In genomic region chr2:106119074-106119473, GRCh38 we compare ENCODE assay signal across 15 cellular contexts.
DNase-seq lines count a peak whose midpoint lies in the region; ATAC-seq, FAIRE-seq and TF ChIP-seq lines count a peak whose summit lies in the region.
"Had no signal": no experiment of that assay in that cellular context is flagged by ENCODE, and none has a peak within 500 bp of the region (broad histone marks: within the 10 kb centered on the region; RNA-seq: fewer than 3 reads in every experiment).

No MANE protein-coding gene starts in this region.

- H4K91ac ChIP-seq in H1 (replicated peaks; ENCODE audit: insufficient read length, low read length): no peak overlapping the region

- peaks cover 7% of the 10 kb centered on the region for H3K4me1 ChIP-seq in CD4-positive, CD25-positive, alpha-beta regulatory T cell (ENCODE audit: control insufficient read depth, insufficient read depth, low read length, poor library complexity, severe bottlenecking)
- H3K4me1 ChIP-seq in H1 (replicated peaks in 1 of 4; ENCODE audit: control insufficient read depth in 3 of 4, insufficient read depth in 4 of 4, low read length in 3 of 4) (peaks cover 3 to 13% (median 9%) of the 10 kb centered on the region in 4 experiments), neural progenitor cell (peaks cover 3% of the 10 kb centered on the region)

- CTCF ChIA-PET in H1 (lab: Charles Lee; ENCODE audit: partially characterized antibody): interaction anchor here (1.0 kb wide), 1 partner anchor 22 kb away, joined by 3 read pairs; no protein-coding TSS in a partner anchor

- no peak for TF ChIP-seq POLR2A in H1 (IDR thresholded peaks at IDR 0.05; ENCODE audit: control extremely low read depth in 1 of 2, low read depth in 2 of 2, low read length in 2 of 2)
- TF ChIP-seq POLR2A in H54 (IDR thresholded peaks at IDR 0.05; ENCODE audit: low read depth, low read length): no peak

- peaks cover 28% of the 10 kb centered on the region for H3K36me3 Mint-ChIP-seq in CD4-positive, CD25-positive, alpha-beta regulatory T cell
- H3K36me3 Mint-ChIP-seq in neural progenitor cell: peaks cover 25% of the 10 kb centered on the region
- H3K36me3 Mint-ChIP-seq in nephron progenitor cell (ENCODE audit: low read depth): peaks cover 23% of the 10 kb centered on the region

- no peak overlapping the region for H2AK5ac ChIP-seq in H1 (ENCODE audit: low read depth, low read length)

- no peaks in the 10 kb centered on the region for H3K23me2 ChIP-seq in H1 (ENCODE audit: low read depth, low read length)

- no peak for DNase-seq in CD4-positive, CD25-positive, alpha-beta regulatory T cell
- DNase-seq in SW480 (ENCODE audit: low spot score): peak; percentile 21
- no peak for DNase-seq in H1 (ENCODE audit: low read depth in 1 of 2, low spot score in 2 of 2)
- no peak for DNase-seq in neural progenitor cell (ENCODE audit: low spot score)
- no peak for DNase-seq in H54 (ENCODE audit: insufficient read length, low spot score)
- no peak for DNase-seq in nephron progenitor cell
- DNase-seq: ACHN; CD4-positive, alpha-beta T cell; DMS79; H9; IMR-90; KBM-7 had no signal

- H3K27ac Mint-ChIP-seq in CD4-positive, CD25-positive, alpha-beta regulatory T cell: peak overlapping the region in 2 of 3 donors; percentile 53 to 62
- peak overlapping the region; percentile 43 for H3K27ac Mint-ChIP-seq in neural progenitor cell
- H3K27ac Mint-ChIP-seq in nephron progenitor cell: no peak overlapping the region

- H3K79me1 ChIP-seq in H1 (ENCODE audit: low read depth, low read length): peaks cover 4% of the 10 kb centered on the region

- no peak for FAIRE-seq in H1 (lab: Jason Lieb, UNC)
- FAIRE-seq in H54 (lab: Jason Lieb, UNC): no peak
- FAIRE-seq: GM12878 had no signal

- no peak for ATAC-seq in CD4-positive, CD25-positive, alpha-beta regulatory T cell (ENCODE audit: low read depth in 2 of 2)
- ATAC-seq in GM18520 (IDR thresholded peaks at IDR 0.05; ENCODE audit: unreplicated experiment): no peak
- ATAC-seq: GM12878 had no signal

- H4K20me1 ChIP-seq in H1 (replicated peaks in 1 of 2; ENCODE audit: control insufficient read depth in 1 of 2, insufficient read depth in 2 of 2, low read length in 2 of 2) (peaks cover 2 to 13% of the 10 kb centered on the region in 2 experiments), neural progenitor cell (ENCODE audit: low read depth) (peaks cover 12% of the 10 kb centered on the region)

- H3K27me3 ChIP-seq in CD4-positive, CD25-positive, alpha-beta regulatory T cell (ENCODE audit: control insufficient read depth, insufficient read depth, low read length): no peaks in the 10 kb centered on the region
- H3K27me3 ChIP-seq in H1 (replicated peaks in 1 of 4; ENCODE audit: control insufficient read depth in 3 of 4, extremely low read depth in 1 of 4, insufficient read depth in 3 of 4, low read length in 3 of 4) (no peaks in the 10 kb centered on the region), neural progenitor cell (no peaks in the 10 kb centered on the region)
- H3K27me3 ChIP-seq: BLaER1 treated with 17β-estradiol and CSF1 and Interleukin-3, amounts not matched to agents 10 nM and 100 nM had no signal

- no peak overlapping the region for H3K56ac ChIP-seq in H1 (replicated peaks; ENCODE audit: insufficient read length, low read depth, low read length)

- no peaks in the 10 kb centered on the region for H3K9me3 Mint-ChIP-seq in CD4-positive, CD25-positive, alpha-beta regulatory T cell
- no peaks in the 10 kb centered on the region for H3K9me3 Mint-ChIP-seq in neural progenitor cell
- no peaks in the 10 kb centered on the region for H3K9me3 Mint-ChIP-seq in nephron progenitor cell
- H3K9me3 Mint-ChIP-seq: CD4-positive, alpha-beta T cell; H9 had no signal

- no peak for TF ChIP-seq CTCF in H1 (IDR thresholded peaks at IDR 0.05; ENCODE audit: control extremely low read depth in 1 of 3, insufficient read depth in 1 of 3, low read depth in 1 of 3, low read length in 3 of 3)
- no peak for TF ChIP-seq CTCF in neural progenitor cell (IDR thresholded peaks at IDR 0.05)
- TF ChIP-seq CTCF in nephron progenitor cell (IDR thresholded peaks at IDR 0.05): no peak

- H3K4me1 Mint-ChIP-seq in CD4-positive, CD25-positive, alpha-beta regulatory T cell: peaks cover 10 to 40% (median 21%) of the 10 kb centered on the region in 4 donors
- H3K4me1 Mint-ChIP-seq in neural progenitor cell (peaks cover 19% of the 10 kb centered on the region), nephron progenitor cell (peaks cover 14% of the 10 kb centered on the region)

- H2BK5ac ChIP-seq in H1 (ENCODE audit: low read depth, low read length): 0 out of 2 replicates have a peak overlapping the region, but pooled peaks have one; percentile 32

- H4K5ac ChIP-seq in H1 (ENCODE audit: insufficient read length, low read depth, low read length): no peak overlapping the region

- no peak overlapping the region for H2BK120ac ChIP-seq in H1 (replicated peaks; ENCODE audit: low read depth, low read length)

- no peak overlapping the region for H3K9ac ChIP-seq in H1 (replicated peaks in 1 of 4; ENCODE audit: extremely low read depth in 1 of 4, low read depth in 3 of 4, low read length in 3 of 4)
- H3K9ac ChIP-seq in neural progenitor cell: no peak overlapping the region
- H3K9ac ChIP-seq: BLaER1 treated with 17β-estradiol and CSF1 and Interleukin-3, amounts not matched to agents 10 nM and 100 nM had no signal

- no peak overlapping the region for H3K4ac ChIP-seq in H1 (replicated peaks; ENCODE audit: insufficient read length, low read depth, low read length)

- no peak overlapping the region for H3K4me3 Mint-ChIP-seq in CD4-positive, CD25-positive, alpha-beta regulatory T cell
- H3K4me3 Mint-ChIP-seq in neural progenitor cell (no peak overlapping the region), nephron progenitor cell (no peak overlapping the region)
- H3K4me3 Mint-ChIP-seq: CD4-positive, alpha-beta T cell; H9 had no signal

- H4K8ac ChIP-seq in H1 (ENCODE audit: extremely low read depth, insufficient read depth, low read length): no peak overlapping the region

- H3K14ac ChIP-seq in H1 (ENCODE audit: insufficient read length): no peak overlapping the region

- peaks cover 0 to 9% of the 10 kb centered on the region in 2 experiments; a peak in 1 of 4 replicates for H3K79me2 ChIP-seq in H1 (ENCODE audit: control insufficient read depth in 1 of 2, insufficient read depth in 2 of 2, low read length in 2 of 2)
- H3K79me2 ChIP-seq in neural progenitor cell (ENCODE audit: low read depth): no peaks in the 10 kb centered on the region

- 87% methylated on average over 6 of the region's 6 CpGs; no CpG with 5 or more reads in 1 of the 2 experiments for WGBS in H1 (ENCODE audit: extremely low coverage in 1 of 2, insufficient coverage in 1 of 2, insufficient read length in 1 of 2, insufficient replicate concordance in 2 of 2, low coverage in 1 of 2, low lambda C conversion rate in 2 of 2, missing lambda C conversion rate in 1 of 2), 2 experiments

- no peak overlapping the region for H3K23ac ChIP-seq in H1 (ENCODE audit: insufficient read length)

- H3K4me2 ChIP-seq in H1 (ENCODE audit: insufficient read depth in 1 of 2, low read depth in 2 of 2, low read length in 2 of 2): no peak overlapping the region
- no peak overlapping the region for H3K4me2 ChIP-seq in neural progenitor cell
- H3K4me2 ChIP-seq: BLaER1 treated with 17β-estradiol and CSF1 and Interleukin-3, amounts not matched to agents 10 nM and 100 nM had no signal

- POLR2A ChIA-PET in H1 (lab: Charles Lee; ENCODE audit: partially characterized antibody): no interaction called here

- H2AFZ ChIP-seq in H1 (ENCODE audit: low read length): no peak overlapping the region
- no peak overlapping the region for H2AFZ ChIP-seq in neural progenitor cell (replicated peaks)

- TF ChIP-seq RAD21 in H1 (IDR thresholded peaks at IDR 0.05 in 1 of 2, conservative IDR thresholded peaks at IDR 0.05 in 1 of 2; ENCODE audit: low read depth in 2 of 2, low read length in 2 of 2): peak in 1 of 2 experiments; percentile 20; a peak in 1 of 4 replicates

- no peaks in the 10 kb centered on the region for H3K27me3 Mint-ChIP-seq in CD4-positive, CD25-positive, alpha-beta regulatory T cell
- H3K27me3 Mint-ChIP-seq in neural progenitor cell (ENCODE audit: insufficient read depth, low read depth) (peaks cover 10% of the 10 kb centered on the region), nephron progenitor cell (ENCODE audit: low read depth, poor library complexity) (no peaks in the 10 kb centered on the region)
- H3K27me3 Mint-ChIP-seq: CD4-positive, alpha-beta T cell had no signal

- no peak overlapping the region for H2BK20ac ChIP-seq in H1 (ENCODE audit: low read length)

- no peaks in the 10 kb centered on the region for H3F3A ChIP-seq in neural progenitor cell (ENCODE audit: low read depth)

- no peak overlapping the region for H2BK15ac ChIP-seq in H1 (ENCODE audit: low read length)

- no peak overlapping the region for H3K4me3 ChIP-seq in CD4-positive, CD25-positive, alpha-beta regulatory T cell (ENCODE audit: low read depth, low read length)
- H3K4me3 ChIP-seq in H1 (ENCODE audit: extremely low read depth in 1 of 4, insufficient read depth in 2 of 4, low read depth in 3 of 4, low read length in 4 of 4) (no peak overlapping the region), neural progenitor cell (no peak overlapping the region)
- H3K4me3 ChIP-seq: BLaER1 treated with 17β-estradiol and CSF1 and Interleukin-3, amounts not matched to agents 10 nM and 100 nM; GM12878 had no signal

- no peak overlapping the region for H3K27ac ChIP-seq in CD4-positive, CD25-positive, alpha-beta regulatory T cell (ENCODE audit: insufficient read depth, low read length, poor library complexity, severe bottlenecking)
- H3K27ac ChIP-seq in H1 (ENCODE audit: low read depth, low read length) (no peak overlapping the region), neural progenitor cell (no peak overlapping the region)
- H3K27ac ChIP-seq: BLaER1 treated with 17β-estradiol and CSF1 and Interleukin-3, amounts not matched to agents 10 nM and 100 nM had no signal

- no peak overlapping the region for H2BK12ac ChIP-seq in H1 (ENCODE audit: low read depth, low read length)

- H3K9me3 ChIP-seq in CD4-positive, CD25-positive, alpha-beta regulatory T cell (ENCODE audit: control insufficient read depth in 2 of 2, low read length in 2 of 2): no peaks in the 10 kb centered on the region
- H3K9me3 ChIP-seq in H1 (ENCODE audit: insufficient read depth in 2 of 2, low read depth in 1 of 2, low read length in 1 of 2) (no peaks in the 10 kb centered on the region), neural progenitor cell (ENCODE audit: low read depth) (no peaks in the 10 kb centered on the region)
- H3K9me3 ChIP-seq: BLaER1 treated with 17β-estradiol and CSF1 and Interleukin-3, amounts not matched to agents 10 nM and 100 nM had no signal

- no peak overlapping the region for H3K18ac ChIP-seq in H1 (ENCODE audit: extremely low read depth, low read length)

- no peak for TF ChIP-seq EP300 in H1 (IDR thresholded peaks at IDR 0.05; ENCODE audit: borderline replicate concordance in 1 of 2, low read depth in 2 of 2, low read length in 2 of 2)

- peaks cover 95% of the 10 kb centered on the region for H3K36me3 ChIP-seq in CD4-positive, CD25-positive, alpha-beta regulatory T cell (ENCODE audit: control insufficient read depth, insufficient read depth, low read length)
- peaks cover 0 to 14% (median 9%) of the 10 kb centered on the region in 4 experiments; a peak in 4 of 8 replicates for H3K36me3 ChIP-seq in H1 (ENCODE audit: control insufficient read depth in 2 of 4, insufficient read depth in 4 of 4, low read length in 3 of 4)
- no peaks in the 10 kb centered on the region for H3K36me3 ChIP-seq in neural progenitor cell
